In genomic region chr5:115607935-115608334, GRCh38 we compare ENCODE assay signal across 14 cellular contexts. TPM values are rescaled to one million over a fixed set of nuclear protein-coding genes. Genes with fewer than 3 reads are reported as not detected.
"Had no signal": no experiment of that assay in that cellular context is flagged by ENCODE, and none has a peak within 500 bp of the region (broad histone marks: within the 10 kb centered on the region; RNA-seq: fewer than 3 reads in every experiment).

No MANE protein-coding gene starts in this region.

- DNase-seq: activated CD4-positive, alpha-beta T cell treated with anti-CD3 and anti-CD28 coated beads, Interleukin-2, amount 50 U/mL, for 48 hours; activated naive CD4-positive, alpha-beta T cell treated with anti-CD3 and anti-CD28 coated beads for 36 hours; lower lobe of right lung; ovary; stimulated activated CD4-positive, alpha-beta T cell treated with anti-CD3 and anti-CD28 coated beads, Interleukin-4, amount 100 ng/mL, for 1 hour; stimulated activated naive CD8-positive, alpha-beta T cell treated with anti-CD3 and anti-CD28 coated beads, Interleukin-15, Interleukin-2, amounts not matched to agents 100 U/mL and 50 U/mL, for 24 hours; T1000 had no signal

- H3K4me3 Mint-ChIP-seq: activated naive CD4-positive, alpha-beta T cell treated with anti-CD3 and anti-CD28 coated beads for 36 hours; mesothelial cell of epicardium; type B pancreatic cell had no signal

- H3K4me3 ChIP-seq: lower lobe of right lung, ovary had no signal

- H3K4me1 Mint-ChIP-seq: mesothelial cell of epicardium had no signal

- H3K27ac Mint-ChIP-seq: activated naive CD4-positive, alpha-beta T cell treated with anti-CD3 and anti-CD28 coated beads for 36 hours; activated T-helper 2 cell treated with anti-CD3 and anti-CD28 coated beads, Interferon-gamma antibody, Interleukin-2, Interleukin-4, amounts not matched to agents 10 μg/mL and 5 μg/mL and 100 μg/mL, durations not matched to agents 14 hours and 24 hours and 36 hours; mesothelial cell of epicardium; type B pancreatic cell had no signal

- H3K27ac ChIP-seq: lower lobe of right lung, ovary, VCaP had no signal

- H3K36me3 ChIP-seq: ovary had no signal

- ATAC-seq: esophagus mucosa; lower lobe of right lung; stimulated activated naive CD8-positive, alpha-beta T cell treated with anti-CD3 and anti-CD28 coated beads, Interleukin-15, Interleukin-2, amounts not matched to agents 100 U/mL and 50 U/mL, for 24 hours had no signal

- H3K9me3 ChIP-seq: lower lobe of right lung, ovary had no signal

- H3K27me3 ChIP-seq: ovary had no signal

- H3K27me3 Mint-ChIP-seq: type B pancreatic cell had no signal

- H3K9me3 Mint-ChIP-seq: activated naive CD4-positive, alpha-beta T cell treated with anti-CD3 and anti-CD28 coated beads for 36 hours; activated T-helper 2 cell treated with anti-CD3 and anti-CD28 coated beads, Interferon-gamma antibody, Interleukin-2, Interleukin-4, amounts not matched to agents 10 μg/mL and 5 μg/mL and 100 μg/mL, durations not matched to agents 14 hours and 24 hours and 36 hours; type B pancreatic cell had no signal

- FAIRE-seq: astrocyte, bronchial epithelial cell had no signal

RNA-seq across cellular contexts. Expression of gene TICAM2, which starts 5.7 kb away (rescaled TPM):
- total RNA-seq: activated T-helper 2 cell treated with anti-CD3 and anti-CD28 coated beads, Interferon-gamma antibody, Interleukin-2, Interleukin-4, amounts not matched to agents 10 μg/mL and 5 μg/mL and 100 μg/mL, durations not matched to agents 14 hours and 24 hours and 36 hours had no signal
